ENCODE assay signal across 9 cellular contexts in the genomic region with DNA sequence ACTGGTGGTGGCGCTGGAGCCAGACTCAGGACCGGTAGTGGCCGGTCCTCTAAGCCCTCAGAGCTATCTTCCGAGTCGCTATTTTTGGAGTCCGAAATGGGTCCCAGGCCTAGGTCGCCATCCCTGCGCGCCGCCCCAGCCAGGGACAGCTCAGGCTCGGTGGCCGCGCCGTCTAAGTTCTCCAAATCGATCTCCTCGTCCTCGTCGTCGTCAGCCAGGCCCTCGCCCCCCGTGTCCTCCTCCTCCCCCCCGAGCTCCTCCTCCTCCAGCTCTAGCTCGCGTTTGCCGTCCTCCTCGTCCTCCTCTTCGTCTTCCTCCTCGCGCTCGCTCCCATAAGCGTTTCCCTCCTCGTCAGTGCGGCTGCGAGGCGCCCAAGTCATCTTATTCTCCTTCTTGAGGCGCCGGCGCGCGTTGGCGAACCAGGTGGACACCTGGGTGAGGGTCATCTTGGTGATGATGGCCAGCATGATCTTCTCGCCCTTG. TPM values are rescaled to one million over a fixed set of nuclear protein-coding genes. Genes with fewer than 3 reads are reported as not detected.
A peak's percentile ranks its signal among the peaks of the same experiment; 100 is the strongest.
DNase-seq lines count a peak whose midpoint lies in the region; ATAC-seq and TF ChIP-seq lines count a peak whose summit lies in the region.
"Had no signal": no experiment of that assay in that cellular context is flagged by ENCODE, and none has a peak within 500 bp of the region (broad histone marks: within the 10 kb centered on the region; RNA-seq: fewer than 3 reads in every experiment).

No MANE protein-coding gene starts in this region.

- TF ChIP-seq CTCF in HFFc6 (IDR thresholded peaks at IDR 0.05) (no peak), brain (conservative IDR thresholded peaks at IDR 0.05) (no peak)

- H3K27ac Mint-ChIP-seq in HFFc6 (peak overlapping the region; percentile 80), brain (peak overlapping the region in 3 of 5 experiments; percentile 83 to 99 (median 98)), memory B cell (peak overlapping the region; percentile 78)

- H3K4me1 Mint-ChIP-seq in HFFc6 (ENCODE audit: low read depth) (peaks cover 23% of the 10 kb centered on the region), brain (peaks cover 42% of the 10 kb centered on the region), memory B cell (peaks cover 14% of the 10 kb centered on the region)

- H3K9me3 Mint-ChIP-seq in HFFc6: peaks cover 17% of the 10 kb centered on the region
- peaks cover 0 to 15% (median 5%) of the 10 kb centered on the region in 5 experiments for H3K9me3 Mint-ChIP-seq in brain
- peaks cover 2% of the 10 kb centered on the region for H3K9me3 Mint-ChIP-seq in memory B cell

- in situ Hi-C loops in ACHN (cut with HindIII; ENCODE audit: low pct_ligation_motif_present, low pct_unique_long_range_greater_than_20kb, low sequenced_read_pairs): no loop called here

- ATAC-seq in memory B cell (ENCODE audit: low read depth) (no peak), GM21528 (IDR thresholded peaks at IDR 0.05; ENCODE audit: low FRiP score, unreplicated experiment) (no peak)

- H3K27me3 Mint-ChIP-seq in HFFc6 (ENCODE audit: insufficient read depth) (peaks cover 1% of the 10 kb centered on the region), brain (peaks cover 95% of the 10 kb centered on the region), memory B cell (peaks cover 39% of the 10 kb centered on the region)

- peaks cover 37% of the 10 kb centered on the region for H3K36me3 Mint-ChIP-seq in HFFc6 (ENCODE audit: low read depth)
- peaks cover 29% of the 10 kb centered on the region for H3K36me3 Mint-ChIP-seq in brain
- H3K36me3 Mint-ChIP-seq in memory B cell: peaks cover 7% of the 10 kb centered on the region

- H3K4me3 Mint-ChIP-seq in HFFc6 (peak overlapping the region; percentile 95), brain (peak overlapping the region; percentile 60 to 97 (median 94)), memory B cell (peak overlapping the region; percentile 30)

- peak; percentile 20 for DNase-seq in ACHN
- no peak for DNase-seq in HFFc6
- no peak for DNase-seq in memory B cell (ENCODE audit: low spot score in 2 of 2)
- no peak for DNase-seq in nucleus accumbens (lab: John Stamatoyannopoulos, UW)
- no peak for DNase-seq in AG08395 (ENCODE audit: low spot score)
- no peak for DNase-seq in SW 1271 (lab: John Stamatoyannopoulos, UW)
- DNase-seq: SHP77 treated with DMSO at 0.1 percent for 48 hours had no signal

RNA-seq across cellular contexts. Expression of gene IRX3, which starts 1.6 kb away (rescaled TPM):
- 10 to 100 TPM in 4 of 6 experiments, 1 to 10 TPM in 2; 5.9 to 19.4 (median 17.3) TPM for total RNA-seq in HFFc6 (2021; fragmentation: NEBNext Ultra II Directional; extraction: Animal tissue kit (Norgen Biotek cat#: 25700))
- 58.7 TPM for polyA plus RNA-seq in brain (ENCODE audit: insufficient read depth, low read depth, low replicate concordance)

Comparison
In these comparisons a context has a peak if more than half of its experiments do, and no peak if none do; other contexts are left out.
1. H3K4me3 Mint-ChIP-seq: peak in every context shown above with its lines; median percentile 95 in HFFc6; 94 in brain; 30 in memory B cell.